ENCODE assay signal across 8 cellular contexts in genomic region chr2:168912466-168913170, GRCh38. TPM values are rescaled to one million over a fixed set of nuclear protein-coding genes. Genes with fewer than 3 reads are reported as not detected.
DNase-seq lines count a peak whose midpoint lies in the region; ATAC-seq and TF ChIP-seq lines count a peak whose summit lies in the region.

No MANE protein-coding gene starts in this region.

- H3K27ac ChIP-seq in body of pancreas, result no peak overlapping the region

- peak; percentile 77 for ATAC-seq in body of pancreas
- no peak for ATAC-seq in GM21825 (IDR thresholded peaks at IDR 0.05; ENCODE audit: unreplicated experiment)
- ATAC-seq in HG03460 (IDR thresholded peaks at IDR 0.05; ENCODE audit: unreplicated experiment), result no peak

- no peaks in the 10 kb centered on the region for H3K27me3 ChIP-seq in body of pancreas

- in situ Hi-C loops in ACHN (cut with HindIII; ENCODE audit: low pct_ligation_motif_present, low pct_unique_long_range_greater_than_20kb, low sequenced_read_pairs), result loop anchor here (25.0 kb wide), 1 partner anchor 150 kb away; no protein-coding TSS in a partner anchor

- 20 to 33% methylated on average over 20 of the region's 20 CpGs for WGBS in body of pancreas, 2 donors

- intact Hi-C loops in body of pancreas (cut with DNase I), result loop anchor here (10.0 kb wide), 1 partner anchor 138 kb away; no protein-coding TSS in a partner anchor

- H3K36me3 ChIP-seq in body of pancreas (replicated peaks in 1 of 2; ENCODE audit: insufficient read depth in 1 of 2, low read depth in 2 of 2), result no peaks in the 10 kb centered on the region

- no peak overlapping the region for H3K4me3 ChIP-seq in body of pancreas

- no peak for TF ChIP-seq POLR2A in body of pancreas (IDR thresholded peaks at IDR 0.05)

- peaks cover 8% of the 10 kb centered on the region for H3K4me1 ChIP-seq in body of pancreas

- DNase-seq in ACHN (peak; percentile 24), NCI-H1105 treated with DMSO at 0.1 percent for 48 hours (lab: John Stamatoyannopoulos, UW) (peak; percentile 63), body of pancreas (peak; percentile 27 to 68 (median 36)), left kidney (ENCODE audit: low read depth, low spot score) (peak; percentile 55), LoVo (ENCODE audit: low spot score) (no peak), SW 1271 (lab: John Stamatoyannopoulos, UW) (no peak)

- H3K9me3 ChIP-seq in body of pancreas, result no peaks in the 10 kb centered on the region

- TF ChIP-seq CTCF in body of pancreas (IDR thresholded peaks at IDR 0.05), result no peak

RNA-seq across cellular contexts. Expression of gene G6PC2, which starts 11.5 kb away (rescaled TPM):
- total RNA-seq in body of pancreas, result 10 to 100 TPM; 21.3 to 35.3 TPM

RNA-seq across cellular contexts. Expression of gene SPC25, which starts 22.4 kb away (rescaled TPM):
- not detected for total RNA-seq in body of pancreas

Comparison
In these comparisons a context has a peak if more than half of its experiments do, and no peak if none do; other contexts are left out.
1. DNase-seq: peak in ACHN (single experiment), NCI-H1105 treated with DMSO at 0.1 percent for 48 hours (single experiment), body of pancreas (4 of 4) and left kidney (single experiment); none in LoVo (single experiment) and SW 1271 (0 of 2).